2 cellular contexts compared by ENCODE assay signal in the genomic region with DNA sequence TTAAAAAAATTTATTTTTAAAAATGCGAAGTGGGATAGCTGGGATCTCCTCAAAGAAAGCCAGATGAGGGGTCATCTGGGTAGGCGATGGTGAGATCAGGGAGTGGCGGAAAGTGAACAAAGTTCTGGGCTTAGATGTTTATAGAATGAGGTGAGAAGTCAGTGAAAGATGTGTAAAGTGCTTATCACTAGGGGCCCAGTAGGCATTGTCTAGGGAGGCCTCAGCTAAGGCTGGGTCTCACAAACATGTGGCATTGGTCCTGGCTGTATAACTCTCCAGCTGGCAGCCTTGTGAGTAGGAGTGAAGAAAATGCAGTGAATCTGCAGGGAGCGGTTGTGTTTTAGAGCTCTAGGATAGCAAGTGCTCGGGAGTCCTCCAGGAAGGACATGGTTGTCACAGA.
TF ChIP-seq lines count a peak whose summit lies in the region.

No MANE protein-coding gene starts in this region.

TF ChIP-seq in HepG2, 621 proteins besides CTCF, POLR2A, EP300 and RAD21:
- TF ChIP-seq TBX2 (CRISPR knock-in tag; IDR thresholded peaks at IDR 0.05; ENCODE audit: borderline replicate concordance) (0 out of 2 replicates have a peak, but pooled peaks have one; percentile 32), SOX13 (IDR thresholded peaks at IDR 0.05) (no peak), SOX13 (CRISPR knock-in tag; conservative IDR thresholded peaks at IDR 0.05 in 1 of 2, IDR thresholded peaks at IDR 0.05 in 1 of 2) (peak in 1 of 2 experiments; percentile 73; a peak in 2 of 4 replicates), SOX5 (CRISPR knock-in tag; IDR thresholded peaks at IDR 0.05; ENCODE audit: borderline replicate concordance) (peak; percentile 31; the same call in 1 of the 2 replicates), SP4 (CRISPR knock-in tag; IDR thresholded peaks at IDR 0.05) (0 out of 2 replicates have a peak, but pooled peaks have one; percentile 23), SOX6 (IDR thresholded peaks at IDR 0.05) (no peak), SOX6 (CRISPR knock-in tag; IDR thresholded peaks at IDR 0.05) (peak; percentile 76), TSC22D2 (CRISPR knock-in tag; IDR thresholded peaks at IDR 0.05; ENCODE audit: borderline replicate concordance) (no peak), PRPF4 (IDR thresholded peaks at IDR 0.05; ENCODE audit: low read depth, low read length, poor library complexity, severe bottlenecking) (no peak), HNRNPL (IDR thresholded peaks at IDR 0.05; ENCODE audit: low read depth, low read length) (no peak), RARG (CRISPR knock-in tag; IDR thresholded peaks at IDR 0.05; ENCODE audit: low read depth) (no peak), AKAP8 (CRISPR knock-in tag; IDR thresholded peaks at IDR 0.05) (0 out of 2 replicates have a peak, but pooled peaks have one; percentile 59), PAF1 (CRISPR knock-in tag; IDR thresholded peaks at IDR 0.05) (0 out of 2 replicates have a peak, but pooled peaks have one; percentile 15), ZNF569 (CRISPR knock-in tag; IDR thresholded peaks at IDR 0.05; ENCODE audit: borderline replicate concordance) (no peak), POGZ (CRISPR knock-in tag; IDR thresholded peaks at IDR 0.05) (no peak), ZNF44 (CRISPR knock-in tag; IDR thresholded peaks at IDR 0.05) (no peak), KLF13 (CRISPR knock-in tag; IDR thresholded peaks at IDR 0.05) (no peak), ZNF543 (CRISPR knock-in tag; IDR thresholded peaks at IDR 0.05) (peak; percentile 84; the same call in 1 of the 2 replicates)
- TF ChIP-seq, protein P1, sequence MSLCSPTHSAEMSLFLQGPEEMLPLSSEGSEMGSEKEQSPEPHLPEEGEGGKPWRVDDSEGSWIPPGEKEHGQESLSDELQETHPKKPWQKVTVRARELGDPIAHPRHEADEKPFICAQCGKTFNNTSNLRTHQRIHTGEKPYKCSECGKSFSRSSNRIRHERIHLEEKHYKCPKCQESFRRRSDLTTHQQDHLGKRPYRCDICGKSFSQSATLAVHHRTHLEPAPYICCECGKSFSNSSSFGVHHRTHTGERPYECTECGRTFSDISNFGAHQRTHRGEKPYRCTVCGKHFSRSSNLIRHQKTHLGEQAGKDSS (CRISPR knock-in tag; IDR thresholded peaks at IDR 0.05; ENCODE audit: borderline replicate concordance, low read depth), result 0 out of 2 replicates have a peak, but pooled peaks have one; percentile 19
- TF ChIP-seq, protein P2, sequence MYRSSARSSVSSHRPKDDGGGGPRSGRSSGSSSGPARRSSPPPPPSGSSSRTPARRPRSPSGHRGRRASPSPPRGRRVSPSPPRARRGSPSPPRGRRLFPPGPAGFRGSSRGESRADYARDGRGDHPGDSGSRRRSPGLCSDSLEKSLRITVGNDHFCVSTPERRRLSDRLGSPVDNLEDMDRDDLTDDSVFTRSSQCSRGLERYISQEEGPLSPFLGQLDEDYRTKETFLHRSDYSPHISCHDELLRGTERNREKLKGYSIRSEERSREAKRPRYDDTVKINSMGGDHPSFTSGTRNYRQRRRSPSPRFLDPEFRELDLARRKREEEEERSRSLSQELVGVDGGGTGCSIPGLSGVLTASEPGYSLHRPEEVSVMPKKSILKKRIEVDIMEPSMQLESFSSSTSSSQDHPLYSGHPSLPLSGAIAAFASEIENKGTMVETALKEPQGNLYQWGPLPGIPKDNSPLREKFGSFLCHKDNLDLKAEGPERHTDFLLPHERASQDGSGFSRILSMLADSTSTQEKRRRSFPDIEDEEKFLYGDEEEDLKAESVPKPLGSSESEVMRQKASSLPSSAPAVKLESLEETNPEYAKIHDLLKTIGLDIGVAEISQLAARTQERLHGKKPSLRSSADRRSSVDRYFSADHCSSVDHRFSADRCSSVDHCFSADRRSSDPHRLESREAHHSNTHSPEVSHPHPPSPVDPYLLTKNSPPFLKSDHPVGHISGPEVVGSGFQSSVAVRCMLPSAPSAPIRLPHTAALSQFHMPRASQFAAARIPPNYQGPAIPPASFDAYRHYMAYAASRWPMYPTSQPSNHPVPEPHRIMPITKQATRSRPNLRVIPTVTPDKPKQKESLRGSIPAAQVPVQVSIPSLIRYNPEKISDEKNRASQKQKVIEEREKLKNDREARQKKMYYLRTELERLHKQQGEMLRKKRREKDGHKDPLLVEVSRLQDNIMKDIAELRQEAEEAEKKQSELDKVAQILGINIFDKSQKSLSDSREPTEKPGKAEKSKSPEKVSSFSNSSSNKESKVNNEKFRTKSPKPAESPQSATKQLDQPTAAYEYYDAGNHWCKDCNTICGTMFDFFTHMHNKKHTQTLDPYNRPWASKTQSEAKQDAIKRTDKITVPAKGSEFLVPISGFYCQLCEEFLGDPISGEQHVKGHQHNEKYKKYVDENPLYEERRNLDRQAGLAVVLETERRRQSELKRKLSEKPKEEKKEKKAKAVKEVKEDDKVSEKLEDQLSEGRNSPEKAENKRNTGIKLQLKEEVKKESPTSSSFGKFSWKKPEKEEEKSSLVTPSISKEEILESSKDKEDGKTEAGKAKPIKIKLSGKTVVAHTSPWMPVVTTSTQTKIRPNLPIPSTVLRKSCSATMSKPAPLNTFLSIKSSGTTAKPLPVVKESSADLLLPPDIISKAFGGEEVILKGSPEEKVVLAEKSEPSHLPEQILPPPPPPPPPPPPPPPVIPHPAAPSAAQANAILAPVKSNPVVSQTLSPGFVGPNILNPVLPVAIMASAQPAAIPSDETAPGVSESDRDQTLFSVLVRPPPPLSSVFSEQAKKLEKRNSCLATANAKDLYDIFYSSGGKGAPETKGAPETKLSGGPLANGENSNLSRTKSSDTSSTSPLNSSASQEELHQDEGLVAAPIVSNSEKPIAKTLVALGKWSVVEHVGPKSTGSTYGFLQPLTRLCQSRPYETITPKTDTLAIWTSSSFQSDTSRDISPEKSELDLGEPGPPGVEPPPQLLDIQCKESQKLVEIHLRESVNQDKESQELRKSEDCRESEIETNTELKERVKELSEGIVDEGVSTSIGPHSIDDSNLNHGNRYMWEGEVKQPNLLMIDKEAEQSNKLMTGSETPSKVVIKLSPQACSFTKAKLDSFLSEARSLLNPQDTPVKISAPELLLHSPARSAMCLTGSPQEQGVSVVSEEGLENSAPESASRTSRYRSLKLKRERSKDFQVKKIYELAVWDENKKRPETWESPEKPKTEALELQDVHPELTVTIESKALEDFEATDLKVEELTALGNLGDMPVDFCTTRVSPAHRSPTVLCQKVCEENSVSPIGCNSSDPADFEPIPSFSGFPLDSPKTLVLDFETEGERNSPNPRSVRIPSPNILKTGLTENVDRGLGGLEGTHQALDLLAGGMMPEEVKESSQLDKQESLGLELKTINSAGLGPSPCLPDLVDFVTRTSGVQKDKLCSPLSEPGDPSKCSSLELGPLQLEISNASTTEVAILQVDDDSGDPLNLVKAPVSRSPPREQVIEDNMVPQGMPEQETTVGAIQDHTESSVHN (CRISPR knock-in tag; IDR thresholded peaks at IDR 0.05), result no peak

TF ChIP-seq in K562, 482 proteins besides CTCF, POLR2A, EP300 and RAD21:
- TF ChIP-seq, protein P3, sequence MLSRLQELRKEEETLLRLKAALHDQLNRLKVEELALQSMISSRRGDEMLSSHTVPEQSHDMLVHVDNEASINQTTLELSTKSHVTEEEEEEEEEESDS (CRISPR knock-in tag; IDR thresholded peaks at IDR 0.05), result no peak
- no peak for TF ChIP-seq CTBP1 (IDR thresholded peaks at IDR 0.05; ENCODE audit: borderline replicate concordance)
- TF ChIP-seq, protein P4, sequence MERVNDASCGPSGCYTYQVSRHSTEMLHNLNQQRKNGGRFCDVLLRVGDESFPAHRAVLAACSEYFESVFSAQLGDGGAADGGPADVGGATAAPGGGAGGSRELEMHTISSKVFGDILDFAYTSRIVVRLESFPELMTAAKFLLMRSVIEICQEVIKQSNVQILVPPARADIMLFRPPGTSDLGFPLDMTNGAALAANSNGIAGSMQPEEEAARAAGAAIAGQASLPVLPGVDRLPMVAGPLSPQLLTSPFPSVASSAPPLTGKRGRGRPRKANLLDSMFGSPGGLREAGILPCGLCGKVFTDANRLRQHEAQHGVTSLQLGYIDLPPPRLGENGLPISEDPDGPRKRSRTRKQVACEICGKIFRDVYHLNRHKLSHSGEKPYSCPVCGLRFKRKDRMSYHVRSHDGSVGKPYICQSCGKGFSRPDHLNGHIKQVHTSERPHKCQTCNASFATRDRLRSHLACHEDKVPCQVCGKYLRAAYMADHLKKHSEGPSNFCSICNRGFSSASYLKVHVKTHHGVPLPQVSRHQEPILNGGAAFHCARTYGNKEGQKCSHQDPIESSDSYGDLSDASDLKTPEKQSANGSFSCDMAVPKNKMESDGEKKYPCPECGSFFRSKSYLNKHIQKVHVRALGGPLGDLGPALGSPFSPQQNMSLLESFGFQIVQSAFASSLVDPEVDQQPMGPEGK (CRISPR knock-in tag; IDR thresholded peaks at IDR 0.05; ENCODE audit: borderline replicate concordance), result no peak
- no peak for TF ChIP-seq SMAD2 (IDR thresholded peaks at IDR 0.05; ENCODE audit: low read depth, low read length)
- no peak for TF ChIP-seq FOXM1 (IDR thresholded peaks at IDR 0.05; ENCODE audit: low read depth)
- TF ChIP-seq FOXM1 (CRISPR knock-in tag; IDR thresholded peaks at IDR 0.05; ENCODE audit: low read depth), result no peak
- TF ChIP-seq SIN3B (IDR thresholded peaks at IDR 0.05; ENCODE audit: low read depth), result no peak
- TF ChIP-seq, protein P5, sequence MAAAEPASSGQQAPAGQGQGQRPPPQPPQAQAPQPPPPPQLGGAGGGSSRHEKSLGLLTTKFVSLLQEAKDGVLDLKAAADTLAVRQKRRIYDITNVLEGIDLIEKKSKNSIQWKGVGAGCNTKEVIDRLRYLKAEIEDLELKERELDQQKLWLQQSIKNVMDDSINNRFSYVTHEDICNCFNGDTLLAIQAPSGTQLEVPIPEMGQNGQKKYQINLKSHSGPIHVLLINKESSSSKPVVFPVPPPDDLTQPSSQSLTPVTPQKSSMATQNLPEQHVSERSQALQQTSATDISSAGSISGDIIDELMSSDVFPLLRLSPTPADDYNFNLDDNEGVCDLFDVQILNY (CRISPR knock-in tag; IDR thresholded peaks at IDR 0.05), result no peak
- TF ChIP-seq ZNF197 (CRISPR knock-in tag; IDR thresholded peaks at IDR 0.05; ENCODE audit: low read depth), result no peak
- TF ChIP-seq, protein P6, sequence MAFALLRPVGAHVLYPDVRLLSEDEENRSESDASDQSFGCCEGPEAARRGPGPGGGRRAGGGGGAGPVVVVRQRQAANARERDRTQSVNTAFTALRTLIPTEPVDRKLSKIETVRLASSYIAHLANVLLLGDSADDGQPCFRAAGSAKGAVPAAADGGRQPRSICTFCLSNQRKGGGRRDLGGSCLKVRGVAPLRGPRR (CRISPR knock-in tag; IDR thresholded peaks at IDR 0.05), result no peak
- TF ChIP-seq, protein P7, sequence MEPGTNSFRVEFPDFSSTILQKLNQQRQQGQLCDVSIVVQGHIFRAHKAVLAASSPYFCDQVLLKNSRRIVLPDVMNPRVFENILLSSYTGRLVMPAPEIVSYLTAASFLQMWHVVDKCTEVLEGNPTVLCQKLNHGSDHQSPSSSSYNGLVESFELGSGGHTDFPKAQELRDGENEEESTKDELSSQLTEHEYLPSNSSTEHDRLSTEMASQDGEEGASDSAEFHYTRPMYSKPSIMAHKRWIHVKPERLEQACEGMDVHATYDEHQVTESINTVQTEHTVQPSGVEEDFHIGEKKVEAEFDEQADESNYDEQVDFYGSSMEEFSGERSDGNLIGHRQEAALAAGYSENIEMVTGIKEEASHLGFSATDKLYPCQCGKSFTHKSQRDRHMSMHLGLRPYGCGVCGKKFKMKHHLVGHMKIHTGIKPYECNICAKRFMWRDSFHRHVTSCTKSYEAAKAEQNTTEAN (CRISPR knock-in tag; IDR thresholded peaks at IDR 0.05), result no peak
- TF ChIP-seq, protein P8, sequence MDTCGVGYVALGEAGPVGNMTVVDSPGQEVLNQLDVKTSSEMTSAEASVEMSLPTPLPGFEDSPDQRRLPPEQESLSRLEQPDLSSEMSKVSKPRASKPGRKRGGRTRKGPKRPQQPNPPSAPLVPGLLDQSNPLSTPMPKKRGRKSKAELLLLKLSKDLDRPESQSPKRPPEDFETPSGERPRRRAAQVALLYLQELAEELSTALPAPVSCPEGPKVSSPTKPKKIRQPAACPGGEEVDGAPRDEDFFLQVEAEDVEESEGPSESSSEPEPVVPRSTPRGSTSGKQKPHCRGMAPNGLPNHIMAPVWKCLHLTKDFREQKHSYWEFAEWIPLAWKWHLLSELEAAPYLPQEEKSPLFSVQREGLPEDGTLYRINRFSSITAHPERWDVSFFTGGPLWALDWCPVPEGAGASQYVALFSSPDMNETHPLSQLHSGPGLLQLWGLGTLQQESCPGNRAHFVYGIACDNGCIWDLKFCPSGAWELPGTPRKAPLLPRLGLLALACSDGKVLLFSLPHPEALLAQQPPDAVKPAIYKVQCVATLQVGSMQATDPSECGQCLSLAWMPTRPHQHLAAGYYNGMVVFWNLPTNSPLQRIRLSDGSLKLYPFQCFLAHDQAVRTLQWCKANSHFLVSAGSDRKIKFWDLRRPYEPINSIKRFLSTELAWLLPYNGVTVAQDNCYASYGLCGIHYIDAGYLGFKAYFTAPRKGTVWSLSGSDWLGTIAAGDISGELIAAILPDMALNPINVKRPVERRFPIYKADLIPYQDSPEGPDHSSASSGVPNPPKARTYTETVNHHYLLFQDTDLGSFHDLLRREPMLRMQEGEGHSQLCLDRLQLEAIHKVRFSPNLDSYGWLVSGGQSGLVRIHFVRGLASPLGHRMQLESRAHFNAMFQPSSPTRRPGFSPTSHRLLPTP (IDR thresholded peaks at IDR 0.05; ENCODE audit: borderline replicate concordance, extremely low read depth, insufficient read length), result no peak
- no peak for TF ChIP-seq MAFF (IDR thresholded peaks at IDR 0.05; ENCODE audit: low read length)
- TF ChIP-seq, protein P9, sequence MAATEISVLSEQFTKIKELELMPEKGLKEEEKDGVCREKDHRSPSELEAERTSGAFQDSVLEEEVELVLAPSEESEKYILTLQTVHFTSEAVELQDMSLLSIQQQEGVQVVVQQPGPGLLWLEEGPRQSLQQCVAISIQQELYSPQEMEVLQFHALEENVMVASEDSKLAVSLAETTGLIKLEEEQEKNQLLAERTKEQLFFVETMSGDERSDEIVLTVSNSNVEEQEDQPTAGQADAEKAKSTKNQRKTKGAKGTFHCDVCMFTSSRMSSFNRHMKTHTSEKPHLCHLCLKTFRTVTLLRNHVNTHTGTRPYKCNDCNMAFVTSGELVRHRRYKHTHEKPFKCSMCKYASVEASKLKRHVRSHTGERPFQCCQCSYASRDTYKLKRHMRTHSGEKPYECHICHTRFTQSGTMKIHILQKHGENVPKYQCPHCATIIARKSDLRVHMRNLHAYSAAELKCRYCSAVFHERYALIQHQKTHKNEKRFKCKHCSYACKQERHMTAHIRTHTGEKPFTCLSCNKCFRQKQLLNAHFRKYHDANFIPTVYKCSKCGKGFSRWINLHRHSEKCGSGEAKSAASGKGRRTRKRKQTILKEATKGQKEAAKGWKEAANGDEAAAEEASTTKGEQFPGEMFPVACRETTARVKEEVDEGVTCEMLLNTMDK (IDR thresholded peaks at IDR 0.05; ENCODE audit: borderline replicate concordance, insufficient read depth, low read depth, low read length, poor library complexity, severe bottlenecking), result no peak
- TF ChIP-seq FOXP1 (CRISPR knock-in tag; IDR thresholded peaks at IDR 0.05), result no peak
